Comparison of ENCODE assay signal across 27 cellular contexts in genomic region chr2:18898271-18898670, GRCh38.
"Had no signal": no experiment of that assay in that cellular context is flagged by ENCODE, and none has a peak within 500 bp of the region (broad histone marks: within the 10 kb centered on the region; RNA-seq: fewer than 3 reads in every experiment).

No MANE protein-coding gene starts in this region.

- DNase-seq: naive thymus-derived CD4-positive, alpha-beta T cell; natural killer cell; occipital lobe; ovary; posterior cingulate gyrus; retina; right lobe of liver; sigmoid colon; small intestine; stimulated activated CD4-positive, alpha-beta T cell treated with anti-CD3 and anti-CD28 coated beads, Interleukin-15, amount 100 ng/mL, for 24 hours; stimulated activated CD4-positive, alpha-beta T cell treated with anti-CD3 and anti-CD28 coated beads, Interleukin-2, amount 100 ng/mL, for 24 hours; stimulated activated CD4-positive, alpha-beta T cell treated with anti-CD3 and anti-CD28 coated beads, Interleukin-2, amount 100 ng/mL, for 48 hours; stimulated activated CD4-positive, alpha-beta T cell treated with anti-CD3 and anti-CD28 coated beads, Interleukin-4, amount 100 ng/mL, for 24 hours; stimulated activated naive B cell treated with anti-CD40 and anti-IgM and Interleukin-4, amounts not matched to agents 10 μg/mL and 1 μg/mL and 100 μg/mL, for 72 hours; stimulated activated naive CD4-positive, alpha-beta T cell treated with Interleukin-2 at 50 U/mL for 16 hours; stomach; substantia nigra; testis; tibial artery; transverse colon; upper lobe of right lung; uterus had no signal

- FAIRE-seq: small intestine had no signal

- H3K9me3 ChIP-seq: ovary, right atrium auricular region, right lobe of liver, sigmoid colon, stomach, suprapubic skin, testis, tibial artery, transverse colon, upper lobe of right lung, uterus had no signal

- ATAC-seq: naive thymus-derived CD4-positive, alpha-beta T cell; natural killer cell; right lobe of liver; stimulated activated effector memory CD8-positive, alpha-beta T cell treated with anti-CD3 and anti-CD28 coated beads, Interleukin-12 subunit alpha, Interleukin-12 subunit beta, amount 100 ng/mL, for 72 hours; stimulated activated naive B cell treated with anti-CD40 and anti-IgM and Interleukin-4, amounts not matched to agents 10 μg/mL and 1 μg/mL and 100 μg/mL, for 72 hours; upper lobe of right lung had no signal

- H3K4me2 ChIP-seq: neural progenitor cell had no signal

- H3K9ac ChIP-seq: neural progenitor cell, parathyroid adenoma had no signal

- H3K4me1 ChIP-seq: neural progenitor cell, upper lobe of right lung had no signal

- H3K4me3 ChIP-seq: neural progenitor cell, ovary, right atrium auricular region, right lobe of liver, sigmoid colon, stomach, suprapubic skin, testis, tibial artery, transverse colon, upper lobe of right lung, uterus had no signal

- H2AFZ ChIP-seq: neural progenitor cell, parathyroid adenoma had no signal

- H3K27ac ChIP-seq: neural progenitor cell, ovary, parathyroid adenoma, right atrium auricular region, right lobe of liver, sigmoid colon, stomach, suprapubic skin, testis, transverse colon, upper lobe of right lung, uterus had no signal

- H3K79me2 ChIP-seq: parathyroid adenoma had no signal

- H3K27me3 ChIP-seq: neural progenitor cell, ovary, right atrium auricular region, right lobe of liver, sigmoid colon, stomach, suprapubic skin, testis, tibial artery, transverse colon, upper lobe of right lung, uterus had no signal

- H3K36me3 ChIP-seq: neural progenitor cell, ovary, right atrium auricular region, right lobe of liver, sigmoid colon, stomach, suprapubic skin, tibial artery, transverse colon, upper lobe of right lung, uterus had no signal
